In the genomic region with DNA sequence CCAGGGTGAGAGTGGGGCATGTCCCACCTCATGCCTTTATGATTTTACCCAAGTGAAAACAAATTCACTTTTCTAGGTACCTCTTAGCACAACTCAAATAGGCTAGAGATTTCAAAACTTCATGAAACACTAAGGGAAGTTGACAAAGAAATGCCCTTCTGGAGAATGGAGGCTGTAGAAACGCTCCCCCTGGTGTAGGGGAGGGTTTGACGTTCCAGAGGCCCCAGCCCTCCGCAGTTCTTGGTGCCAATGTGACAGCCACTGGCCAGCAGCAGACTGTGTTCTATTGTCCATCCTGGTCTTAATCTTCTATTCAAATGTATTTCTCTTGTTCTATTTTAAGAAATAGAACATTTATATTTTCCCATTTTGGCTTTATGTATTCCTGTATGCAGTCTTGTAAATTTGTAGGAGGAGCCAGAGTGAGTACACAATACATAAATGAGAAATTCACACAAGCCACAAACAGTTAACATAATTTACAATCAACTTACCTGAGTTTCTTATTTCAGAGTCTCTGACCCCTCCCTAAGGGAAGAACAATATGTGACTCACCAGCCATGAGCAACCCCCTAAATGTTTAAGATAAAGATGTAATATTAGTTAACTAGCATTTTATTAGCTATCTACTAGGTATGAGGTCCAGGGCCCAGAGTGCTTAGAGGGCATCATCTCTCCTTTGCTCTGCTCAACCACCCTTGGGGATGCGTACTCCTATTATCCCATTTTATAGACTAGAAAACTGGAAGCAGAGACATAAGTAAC, we compare ENCODE assay signal across 29 cellular contexts. TPM values are rescaled to one million over a fixed set of nuclear protein-coding genes. Genes with fewer than 3 reads are reported as not detected.
DNase-seq lines count a peak whose midpoint lies in the region; ATAC-seq, FAIRE-seq and TF ChIP-seq lines count a peak whose summit lies in the region.
"Had no signal": no experiment of that assay in that cellular context is flagged by ENCODE, and none has a peak within 500 bp of the region (broad histone marks: within the 10 kb centered on the region; RNA-seq: fewer than 3 reads in every experiment).

No MANE protein-coding gene starts in this region.

- H4K20me1 ChIP-seq in GM23338 (replicated peaks; ENCODE audit: insufficient read depth) = no peaks in the 10 kb centered on the region
- no peaks in the 10 kb centered on the region for H4K20me1 ChIP-seq in OCI-LY7 (ENCODE audit: insufficient read depth, low read length)
- H4K20me1 ChIP-seq: BLaER1 had no signal

- H3F3A ChIP-seq in GM23338 (replicated peaks; ENCODE audit: low read depth) = no peaks in the 10 kb centered on the region

- H3K79me2 ChIP-seq in GM23338 (replicated peaks; ENCODE audit: insufficient read depth) (no peaks in the 10 kb centered on the region), OCI-LY7 (ENCODE audit: insufficient read depth, low read depth, low read length) (no peaks in the 10 kb centered on the region)

- CTCF ChIA-PET in OCI-LY7 (lab: Charles Lee; ENCODE audit: unreplicated experiment) = no interaction called here
- CTCF ChIA-PET in activated CD8-positive, alpha-beta memory T cell treated with anti-CD3 and anti-CD28 coated beads, Interleukin-2, amount 10 ng/mL, durations not matched to agents 7 days and 5 days (lab: Charles Lee) = interaction anchor here (0.6 kb wide), 1 partner anchor 8 kb away, joined by 3 read pairs; no protein-coding TSS in a partner anchor

- no peaks in the 10 kb centered on the region for H3K9me3 ChIP-seq in OCI-LY7 (ENCODE audit: low read length)
- H3K9me3 ChIP-seq: BLaER1, HAP-1 had no signal

- POLR2A ChIA-PET in OCI-LY7 (lab: Charles Lee) = no interaction called here

- no peak for FAIRE-seq in bronchial epithelial cell (lab: Jason Lieb, UNC)
- FAIRE-seq in GM12892 (lab: Jason Lieb, UNC) = no peak
- FAIRE-seq: A204.1, GM18507 had no signal

- H3K4me1 ChIP-seq in GM23338 (ENCODE audit: insufficient read depth) = no peaks in the 10 kb centered on the region
- H3K4me1 ChIP-seq in OCI-LY7 (ENCODE audit: insufficient read depth, low read length, poor library complexity, severe bottlenecking) = no peaks in the 10 kb centered on the region

- peaks cover 10% of the 10 kb centered on the region for H3K4me1 Mint-ChIP-seq in GM23338
- no peaks in the 10 kb centered on the region for H3K4me1 Mint-ChIP-seq in activated CD8-positive, alpha-beta memory T cell treated with anti-CD3 and anti-CD28 coated beads, Interleukin-2, amount 10 ng/mL, durations not matched to agents 7 days and 5 days

- H2AFZ ChIP-seq in GM23338 (no peak overlapping the region), OCI-LY7 (ENCODE audit: low read length) (no peak overlapping the region)

- H3K36me3 Mint-ChIP-seq in GM23338 (ENCODE audit: low read depth) = no peaks in the 10 kb centered on the region
- H3K36me3 Mint-ChIP-seq in activated CD8-positive, alpha-beta memory T cell treated with anti-CD3 and anti-CD28 coated beads, Interleukin-2, amount 10 ng/mL, durations not matched to agents 7 days and 5 days = no peaks in the 10 kb centered on the region
- H3K36me3 Mint-ChIP-seq: CD4-positive, CD25-positive, alpha-beta regulatory T cell had no signal

- peak; percentile 72 for ATAC-seq in GM23338
- no peak for ATAC-seq in activated CD8-positive, alpha-beta memory T cell treated with anti-CD3 and anti-CD28 coated beads, Interleukin-2, amount 10 ng/mL, durations not matched to agents 7 days and 5 days
- ATAC-seq: Panc1 had no signal

- no peaks in the 10 kb centered on the region for H3K9me3 Mint-ChIP-seq in GM23338
- H3K9me3 Mint-ChIP-seq in activated CD8-positive, alpha-beta memory T cell treated with anti-CD3 and anti-CD28 coated beads, Interleukin-2, amount 10 ng/mL, durations not matched to agents 7 days and 5 days (ENCODE audit: low read depth) = no peaks in the 10 kb centered on the region
- H3K9me3 Mint-ChIP-seq: HFFc6 had no signal

- no peaks in the 10 kb centered on the region for H3K27me3 ChIP-seq in GM23338 (ENCODE audit: insufficient read depth)
- H3K27me3 ChIP-seq in bronchial epithelial cell (ENCODE audit: control insufficient read depth, insufficient read depth, low read length) = no peaks in the 10 kb centered on the region

- no peak for TF ChIP-seq POLR2A in GM12892 (IDR thresholded peaks at IDR 0.05; ENCODE audit: low read depth, low read length)

- H3K27me3 Mint-ChIP-seq in GM23338 (ENCODE audit: insufficient read depth, low read depth, poor library complexity) = peaks cover 3% of the 10 kb centered on the region
- peaks cover 65% of the 10 kb centered on the region for H3K27me3 Mint-ChIP-seq in activated CD8-positive, alpha-beta memory T cell treated with anti-CD3 and anti-CD28 coated beads, Interleukin-2, amount 10 ng/mL, durations not matched to agents 7 days and 5 days

- no TSS peak for BruUV-seq in OCI-LY7 (replicated peaks; lab: Mats Ljungman, UMichigan)

- intact Hi-C loops in OCI-LY7 (cut with micrococcal nuclease; ENCODE audit: unreplicated experiment) = no loop called here

- DNase-seq in GM23338 (ENCODE audit: low spot score) (peak; percentile 38), OCI-LY7 (ENCODE audit: low spot score) (no peak), bronchial epithelial cell (ENCODE audit: low read depth) (peak; percentile 42), iPS-NIHi7 (ENCODE audit: extremely low spot score) (peak; percentile 43), GM12892 (ENCODE audit: insufficient read length) (no peak), ecto neural progenitor cell (ENCODE audit: low spot score) (no peak), KG1 (lab: John Stamatoyannopoulos, UW) (no peak)
- no peak for DNase-seq in activated CD8-positive, alpha-beta memory T cell treated with anti-CD3 and anti-CD28 coated beads, Interleukin-2, amount 10 ng/mL, durations not matched to agents 7 days and 5 days
- DNase-seq: CD4-positive, CD25-positive, alpha-beta regulatory T cell; DMS153; DND-41; HFFc6; Kasumi-1; MV-4-11; NCI-H1105; NCI-H146; NCI-H1930; NCI-H2227 treated with DMSO at 0.1 percent for 48 hours; NCI-H526 treated with DMSO at 0.1 percent for 48 hours; SIG-M5 had no signal

- H3K4me3 Mint-ChIP-seq in GM23338 = no peak overlapping the region
- H3K4me3 Mint-ChIP-seq in activated CD8-positive, alpha-beta memory T cell treated with anti-CD3 and anti-CD28 coated beads, Interleukin-2, amount 10 ng/mL, durations not matched to agents 7 days and 5 days = no peak overlapping the region
- H3K4me3 Mint-ChIP-seq: CD4-positive, CD25-positive, alpha-beta regulatory T cell; HFFc6 had no signal

- no peak overlapping the region for H3K4me2 ChIP-seq in GM23338
- H3K4me2 ChIP-seq in OCI-LY7 (ENCODE audit: low read length) = no peak overlapping the region
- H3K4me2 ChIP-seq: BLaER1 had no signal

- 0 out of 2 replicates have a peak, but pooled peaks cover 6% of the 10 kb centered on the region for H3K9me2 ChIP-seq in GM23338 (ENCODE audit: insufficient read depth)
- H3K9me2 ChIP-seq in OCI-LY7 (ENCODE audit: insufficient read depth, low read length) = no peaks in the 10 kb centered on the region

- TF ChIP-seq CTCF in GM23338 (conservative IDR thresholded peaks at IDR 0.05; ENCODE audit: low read depth in 2 of 2) (peak; percentile 23 to 43; a peak in 2 of 4 replicates), OCI-LY7 (conservative IDR thresholded peaks at IDR 0.05; ENCODE audit: low read length) (0 out of 2 replicates have a peak, but pooled peaks have one; percentile 18), bronchial epithelial cell (IDR thresholded peaks at IDR 0.05; ENCODE audit: insufficient read depth, low read length, severe bottlenecking) (no peak)

- H3K27ac ChIP-seq in GM23338 (ENCODE audit: low read depth) (no peak overlapping the region), OCI-LY7 (ENCODE audit: low read depth, low read length, poor library complexity, severe bottlenecking) (no peak overlapping the region)
- H3K27ac ChIP-seq: BLaER1, SK-N-MC had no signal

- H3K27ac Mint-ChIP-seq in GM23338 = no peak overlapping the region
- H3K27ac Mint-ChIP-seq in activated CD8-positive, alpha-beta memory T cell treated with anti-CD3 and anti-CD28 coated beads, Interleukin-2, amount 10 ng/mL, durations not matched to agents 7 days and 5 days = no peak overlapping the region
- H3K27ac Mint-ChIP-seq: CD4-positive, CD25-positive, alpha-beta regulatory T cell; HFFc6 had no signal

- H3K4me3 ChIP-seq in GM23338 = no peak overlapping the region
- no peak overlapping the region for H3K4me3 ChIP-seq in OCI-LY7 (ENCODE audit: low read depth, low read length, poor library complexity, severe bottlenecking)
- H3K4me3 ChIP-seq in bronchial epithelial cell (ENCODE audit: low read depth, low read length) = no peak overlapping the region
- H3K4me3 ChIP-seq: BLaER1, HAP-1, SK-N-MC had no signal

- H3K36me3 ChIP-seq in GM23338 (ENCODE audit: insufficient read depth) = no peaks in the 10 kb centered on the region
- no peaks in the 10 kb centered on the region for H3K36me3 ChIP-seq in OCI-LY7 (ENCODE audit: insufficient read depth, low read length)
- no peaks in the 10 kb centered on the region for H3K36me3 ChIP-seq in bronchial epithelial cell (ENCODE audit: control insufficient read depth, insufficient read depth, low read length)
- H3K36me3 ChIP-seq: BLaER1, HAP-1 had no signal

RNA-seq across cellular contexts. Expression of a gene that starts 8.8 kb away (rescaled TPM):
- not detected in 2 replicates for total RNA-seq in GM23338 (2014; rRNA removed; shearing (Covaris generic))
- not detected in 2 replicates for polyA plus RNA-seq in GM23338 (2016; fragmentation: Nextera tagmentation; extraction: Ambion mirVana)
- not detected in 2 replicates for total RNA-seq in OCI-LY7 (2014; rRNA removed; shearing (Covaris generic))
- not detected in 2 replicates for total RNA-seq in OCI-LY7 (2022)
- 0.53 and 2.2 TPM in 2 replicates for total RNA-seq in bronchial epithelial cell
- not detected for polyA plus RNA-seq in GM12892 (2012; ENCODE audit: missing spikeins)
- total RNA-seq in activated CD8-positive, alpha-beta memory T cell treated with anti-CD3 and anti-CD28 coated beads, Interleukin-2, amount 10 ng/mL, durations not matched to agents 7 days and 5 days = not detected
- total RNA-seq: CD4-positive, CD25-positive, alpha-beta regulatory T cell; HFFc6; M059J; NCI-H460 had no signal
- polyA plus RNA-seq: AG04450; CD4-positive, CD25-positive, alpha-beta regulatory T cell had no signal

RNA-seq across cellular contexts. Expression of a gene that starts 33.9 kb away (rescaled TPM):
- 0.12 TPM in 1 of 2 replicates, not detected in the other for total RNA-seq in GM23338 (2014; rRNA removed; shearing (Covaris generic))
- 0.32 and 0.40 TPM in 2 replicates for polyA plus RNA-seq in GM23338 (2016; fragmentation: Nextera tagmentation; extraction: Ambion mirVana)
- total RNA-seq in OCI-LY7 (2014; rRNA removed; shearing (Covaris generic)) = not detected in 2 replicates
- total RNA-seq in OCI-LY7 (2022) (not detected in 2 replicates), bronchial epithelial cell (under 0.01 TPM in 1 of 2 replicates, not detected in the other)
- polyA plus RNA-seq in GM12892 (2012; ENCODE audit: missing spikeins) = 0.49 TPM
- total RNA-seq in activated CD8-positive, alpha-beta memory T cell treated with anti-CD3 and anti-CD28 coated beads, Interleukin-2, amount 10 ng/mL, durations not matched to agents 7 days and 5 days = not detected
- total RNA-seq: CD4-positive, CD25-positive, alpha-beta regulatory T cell; HFFc6; M059J had no signal
- polyA plus RNA-seq: AG04450; CD4-positive, CD25-positive, alpha-beta regulatory T cell had no signal

RNA-seq across cellular contexts. Expression of a gene that starts 35.6 kb away (rescaled TPM):
- total RNA-seq in GM23338 (2014; rRNA removed; shearing (Covaris generic)) = not detected in 2 replicates
- not detected in 2 replicates for polyA plus RNA-seq in GM23338 (2016; fragmentation: Nextera tagmentation; extraction: Ambion mirVana)
- not detected in 2 replicates for total RNA-seq in OCI-LY7 (2014; rRNA removed; shearing (Covaris generic))
- not detected in 2 replicates for total RNA-seq in OCI-LY7 (2022)
- under 0.01 TPM in 1 of 2 replicates, not detected in the other for total RNA-seq in bronchial epithelial cell
- not detected for polyA plus RNA-seq in GM12892 (2012; ENCODE audit: missing spikeins)
- not detected for total RNA-seq in activated CD8-positive, alpha-beta memory T cell treated with anti-CD3 and anti-CD28 coated beads, Interleukin-2, amount 10 ng/mL, durations not matched to agents 7 days and 5 days
- total RNA-seq: CD4-positive, CD25-positive, alpha-beta regulatory T cell; HFFc6; M059J; NCI-H460 had no signal
- polyA plus RNA-seq: AG04450; CD4-positive, CD25-positive, alpha-beta regulatory T cell had no signal

RNA-seq across cellular contexts. Expression of a gene that starts 42.7 kb away (rescaled TPM):
- total RNA-seq in GM23338 (2014; rRNA removed; shearing (Covaris generic)) = not detected in 2 replicates
- not detected in 2 replicates for polyA plus RNA-seq in GM23338 (2016; fragmentation: Nextera tagmentation; extraction: Ambion mirVana)
- not detected in 2 replicates for total RNA-seq in OCI-LY7 (2014; rRNA removed; shearing (Covaris generic))
- total RNA-seq in OCI-LY7 (2022) (not detected in 2 replicates), bronchial epithelial cell (not detected in 2 replicates)
- polyA plus RNA-seq in GM12892 (2012; ENCODE audit: missing spikeins) = not detected
- total RNA-seq in activated CD8-positive, alpha-beta memory T cell treated with anti-CD3 and anti-CD28 coated beads, Interleukin-2, amount 10 ng/mL, durations not matched to agents 7 days and 5 days = not detected
- total RNA-seq: CD4-positive, CD25-positive, alpha-beta regulatory T cell; HFFc6; M059J; NCI-H460 had no signal
- polyA plus RNA-seq: AG04450 had no signal

Comparison
In these comparisons a context has a peak if more than half of its experiments do, and no peak if none do; other contexts are left out.
1. DNase-seq: peak in GM23338 (single experiment), bronchial epithelial cell (single experiment) and iPS-NIHi7 (single experiment); none in OCI-LY7 (single experiment), GM12892 (single experiment), ecto neural progenitor cell (single experiment), activated CD8-positive, alpha-beta memory T cell treated with anti-CD3 and anti-CD28 coated beads, Interleukin-2, amount 10 ng/mL, durations not matched to agents 7 days and 5 days (single experiment) and KG1 (single experiment).